ENCODE assay signal across 7 cellular contexts in genomic region chr5:63293317-63293716, GRCh38.
"Had no signal": no experiment of that assay in that cellular context is flagged by ENCODE, and none has a peak within 500 bp of the region (broad histone marks: within the 10 kb centered on the region; RNA-seq: fewer than 3 reads in every experiment).

No MANE protein-coding gene starts in this region.

- H3K4me2 ChIP-seq: GM23338 had no signal

- H3K27ac ChIP-seq: HL-60 had no signal

- FAIRE-seq: H1, H54 had no signal

- ATAC-seq: GM23338 had no signal

- H3K4me3 ChIP-seq: GM23338 had no signal

- DNase-seq: H9, HCEC 1CT, KG1 had no signal

- H2AFZ ChIP-seq: GM23338 had no signal
